Comparison of ENCODE assay signal across 8 cellular contexts in the genomic region with DNA sequence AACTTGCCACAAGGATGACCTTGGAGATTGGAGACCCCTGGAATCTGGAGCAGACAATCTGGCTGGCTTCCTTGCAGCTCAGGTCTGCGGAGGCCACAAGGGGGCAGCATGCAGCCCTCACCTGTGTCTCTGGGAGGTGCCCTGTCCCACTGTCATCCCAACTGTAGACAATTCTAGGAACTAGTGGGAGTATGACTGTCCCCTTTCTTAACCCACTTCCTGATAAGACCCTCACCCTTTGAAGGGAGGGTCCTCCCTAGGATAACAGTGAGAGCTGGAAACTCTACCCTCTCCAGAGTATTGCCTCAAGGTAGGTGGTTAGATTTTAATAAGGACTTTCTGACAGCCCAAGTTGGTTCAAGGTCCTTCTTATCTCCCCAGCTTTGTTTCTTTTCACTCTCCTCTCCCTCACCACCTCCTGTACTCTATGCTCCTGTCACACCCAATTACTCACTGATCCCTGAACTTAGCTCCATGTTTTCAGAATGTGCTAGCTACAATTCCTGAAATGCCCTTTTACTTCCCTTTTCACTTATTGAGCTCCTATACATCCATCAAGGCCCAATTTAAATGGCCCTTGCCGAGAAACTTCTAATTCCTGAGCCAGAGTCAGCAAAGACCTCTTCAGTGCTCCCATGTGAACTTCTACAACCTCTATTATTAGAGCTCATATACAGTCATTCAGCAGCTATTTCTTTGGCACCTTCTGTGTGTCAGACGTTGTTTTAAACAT. TPM values are rescaled to one million over a fixed set of nuclear protein-coding genes. Genes with fewer than 3 reads are reported as not detected.
DNase-seq lines count a peak whose midpoint lies in the region; ATAC-seq and TF ChIP-seq lines count a peak whose summit lies in the region.

No MANE protein-coding gene starts in this region.

- CTCF ChIA-PET in HEK293T (lab: Yijun Ruan, JAX): interaction anchor here (0.5 to 3.3 kb wide), 24 partner anchors 8 to 863 kb away, joined by 3 to 32 read pairs (median 4); no protein-coding TSS in a partner anchor

- no peak overlapping the region for H3K4me3 ChIP-seq in astrocyte of the cerebellum (ENCODE audit: low read depth, low read length)

- POLR2A ChIA-PET in HEK293T (lab: Yijun Ruan, JAX): interaction anchor here (1.3 kb wide), 1 partner anchor 83 kb away, joined by 4 read pairs; a partner anchor contains a TSS

- in situ Hi-C loops in astrocyte of the cerebellum (cut with HindIII; ENCODE audit: low sequenced_read_pairs): no loop called here

- peak; percentile 79 for ATAC-seq in left colon
- no peak for ATAC-seq in HG02840 (IDR thresholded peaks at IDR 0.05; ENCODE audit: low FRiP score, unreplicated experiment)
- ATAC-seq in GM21737 (IDR thresholded peaks at IDR 0.05; ENCODE audit: unreplicated experiment): no peak

- peak; percentile 81 for TF ChIP-seq CTCF in astrocyte of the cerebellum (IDR thresholded peaks at IDR 0.05; ENCODE audit: low read depth, low read length, missing control alignments)

- DNase-seq in Ammon's horn (ENCODE audit: low spot score) (peak; percentile 41), HEK293T (ENCODE audit: extremely low spot score) (peak; percentile 75), T-helper 22 cell (ENCODE audit: low read depth) (peak; percentile 26), astrocyte of the cerebellum (ENCODE audit: low read depth) (no peak), left colon (peak; percentile 44 to 81)
- DNase-seq in stimulated activated CD4-positive, alpha-beta T cell treated with anti-CD3 and anti-CD28 coated beads, TNF-alpha, amount 100 ng/mL, for 48 hours (ENCODE audit: low read depth in 3 of 3): peak; percentile 25 to 47 (median 38)

- intact Hi-C loops in left colon (cut with DNase I, micrococcal nuclease): loop anchor here in 1 of 2 donors (2.0 to 10.0 kb wide), 2 partner anchors 74 to 180 kb away; no protein-coding TSS in a partner anchor

TF ChIP-seq in HEK293T, 16 proteins besides CTCF, POLR2A, EP300 and RAD21:
- TF ChIP-seq BHLHE40 (IDR thresholded peaks at IDR 0.05; ENCODE audit: borderline replicate concordance) (no peak), ELF4 (IDR thresholded peaks at IDR 0.05) (no peak), FOXK2 (IDR thresholded peaks at IDR 0.05) (no peak), CTBP1 (IDR thresholded peaks at IDR 0.05; ENCODE audit: borderline replicate concordance) (no peak), SUZ12 (IDR thresholded peaks at IDR 0.05) (no peak), FOXM1 (IDR thresholded peaks at IDR 0.05; ENCODE audit: borderline replicate concordance) (no peak), ZNF384 (IDR thresholded peaks at IDR 0.05) (no peak), SP1 (IDR thresholded peaks at IDR 0.05) (no peak), FOXA1 (IDR thresholded peaks at IDR 0.05) (no peak)
- TF ChIP-seq, protein P1, sequence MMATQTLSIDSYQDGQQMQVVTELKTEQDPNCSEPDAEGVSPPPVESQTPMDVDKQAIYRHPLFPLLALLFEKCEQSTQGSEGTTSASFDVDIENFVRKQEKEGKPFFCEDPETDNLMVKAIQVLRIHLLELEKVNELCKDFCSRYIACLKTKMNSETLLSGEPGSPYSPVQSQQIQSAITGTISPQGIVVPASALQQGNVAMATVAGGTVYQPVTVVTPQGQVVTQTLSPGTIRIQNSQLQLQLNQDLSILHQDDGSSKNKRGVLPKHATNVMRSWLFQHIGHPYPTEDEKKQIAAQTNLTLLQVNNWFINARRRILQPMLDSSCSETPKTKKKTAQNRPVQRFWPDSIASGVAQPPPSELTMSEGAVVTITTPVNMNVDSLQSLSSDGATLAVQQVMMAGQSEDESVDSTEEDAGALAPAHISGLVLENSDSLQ (IDR thresholded peaks at IDR 0.05): no peak

RNA-seq across cellular contexts. Expression of a gene that starts 9.2 kb away (rescaled TPM):
- 1 to 10 TPM; 2.1 to 2.4 TPM for total RNA-seq in left colon
